In genomic region chr14:77151245-77151644, GRCh38 we compare ENCODE assay signal across 9 cellular contexts. TPM values are rescaled to one million over a fixed set of nuclear protein-coding genes. Genes with fewer than 3 reads are reported as not detected.
DNase-seq lines count a peak whose midpoint lies in the region; TF ChIP-seq lines count a peak whose summit lies in the region.
"Had no signal": no experiment of that assay in that cellular context is flagged by ENCODE, and none has a peak within 500 bp of the region (broad histone marks: within the 10 kb centered on the region; RNA-seq: fewer than 3 reads in every experiment).

No MANE protein-coding gene starts in this region.

- H3K9me3 Mint-ChIP-seq in activated naive CD4-positive, alpha-beta T cell treated with anti-CD3 and anti-CD28 coated beads for 36 hours = no peaks in the 10 kb centered on the region

- no peaks in the 10 kb centered on the region for H3K36me3 Mint-ChIP-seq in activated naive CD4-positive, alpha-beta T cell treated with anti-CD3 and anti-CD28 coated beads for 36 hours (ENCODE audit: low read depth)

- no peaks in the 10 kb centered on the region for H3K4me1 Mint-ChIP-seq in activated naive CD4-positive, alpha-beta T cell treated with anti-CD3 and anti-CD28 coated beads for 36 hours (ENCODE audit: low read depth)

- H3K9me3 ChIP-seq in sigmoid colon = no peaks in the 10 kb centered on the region
- no peaks in the 10 kb centered on the region for H3K9me3 ChIP-seq in esophagus muscularis mucosa
- H3K9me3 ChIP-seq: neutrophil had no signal

- no peak overlapping the region for H3K4me3 Mint-ChIP-seq in activated naive CD4-positive, alpha-beta T cell treated with anti-CD3 and anti-CD28 coated beads for 36 hours

- TF ChIP-seq POLR2A in sigmoid colon (IDR thresholded peaks at IDR 0.05) (no peak), esophagus muscularis mucosa (IDR thresholded peaks at IDR 0.05; ENCODE audit: low read depth) (no peak)

- peaks cover 32% of the 10 kb centered on the region for H3K27me3 Mint-ChIP-seq in activated naive CD4-positive, alpha-beta T cell treated with anti-CD3 and anti-CD28 coated beads for 36 hours (ENCODE audit: low read depth)

- H3K36me3 ChIP-seq in sigmoid colon (no peaks in the 10 kb centered on the region), esophagus muscularis mucosa (no peaks in the 10 kb centered on the region)
- H3K36me3 ChIP-seq: neutrophil had no signal

- WGBS in sigmoid colon, 2 donors = 2 to 8% methylated on average over 5 of the region's 5 CpGs
- WGBS in esophagus muscularis mucosa = 11% methylated on average over 5 of the region's 5 CpGs

- H3K27ac Mint-ChIP-seq in activated naive CD4-positive, alpha-beta T cell treated with anti-CD3 and anti-CD28 coated beads for 36 hours = no peak overlapping the region

- DNase-seq in activated naive CD4-positive, alpha-beta T cell treated with anti-CD3 and anti-CD28 coated beads for 36 hours = peak; percentile 26
- no peak for DNase-seq in activated naive CD4-positive, alpha-beta T cell treated with anti-CD3 and anti-CD28 coated beads, Interleukin-2, amount 50 U/mL, for 16 hours
- DNase-seq in NCI-H2171 (lab: John Stamatoyannopoulos, UW) (peak; percentile 53), choroid plexus epithelial cell (ENCODE audit: low read depth) (peak; percentile 28), sigmoid colon (peak; percentile 17), esophagus muscularis mucosa (ENCODE audit: extremely low spot score) (no peak)
- no peak for DNase-seq in effector CD8-positive, alpha-beta T cell (lab: John Stamatoyannopoulos, UW)
- no peak for DNase-seq in stimulated activated naive CD4-positive, alpha-beta T cell treated with Interleukin-2 at 50 U/mL for 16 hours (lab: John Stamatoyannopoulos, UW)

- H3K27me3 ChIP-seq in sigmoid colon (peaks cover 0 to 28% (median 4%) of the 10 kb centered on the region in 3 donors), esophagus muscularis mucosa (peaks cover 0 to 46% (median 2%) of the 10 kb centered on the region in 4 donors)

- CTCF ChIA-PET in activated naive CD4-positive, alpha-beta T cell treated with anti-CD3 and anti-CD28 coated beads for 36 hours (lab: Charles Lee) = interaction anchor here (0.5 to 8.1 kb wide), 19 partner anchors 8 to 446 kb away, joined by 3 to 119 read pairs (median 4); no protein-coding TSS in a partner anchor

- TF ChIP-seq EP300 in sigmoid colon (IDR thresholded peaks at IDR 0.05) (no peak), esophagus muscularis mucosa (IDR thresholded peaks at IDR 0.05) (no peak)

- H3K4me1 ChIP-seq in sigmoid colon = no peaks in the 10 kb centered on the region
- H3K4me1 ChIP-seq in esophagus muscularis mucosa = no peaks in the 10 kb centered on the region

- H3K4me3 ChIP-seq in choroid plexus epithelial cell (ENCODE audit: low read depth, low read length) = no peak overlapping the region
- H3K4me3 ChIP-seq in sigmoid colon = no peak overlapping the region
- H3K4me3 ChIP-seq in esophagus muscularis mucosa = no peak overlapping the region

- intact Hi-C loops in activated naive CD4-positive, alpha-beta T cell treated with anti-CD3 and anti-CD28 coated beads for 36 hours (cut with micrococcal nuclease) = loop anchor here (5.0 kb wide), 1 partner anchor 401 kb away; no protein-coding TSS in a partner anchor
- intact Hi-C loops in sigmoid colon (cut with DNase I) = loop anchor here (5.0 kb wide), 1 partner anchor 166 kb away; no protein-coding TSS in a partner anchor
- intact Hi-C loops in esophagus muscularis mucosa (cut with DNase I) = loop anchor here (5.0 kb wide), 1 partner anchor 166 kb away; no protein-coding TSS in a partner anchor

- H3K27ac ChIP-seq in sigmoid colon (no peak overlapping the region), esophagus muscularis mucosa (replicated peaks in 1 of 4) (no peak overlapping the region)
- H3K27ac ChIP-seq: neutrophil had no signal

- peak; percentile 74 for TF ChIP-seq CTCF in choroid plexus epithelial cell (conservative IDR thresholded peaks at IDR 0.05; ENCODE audit: low read depth, low read length)
- no peak for TF ChIP-seq CTCF in sigmoid colon (IDR thresholded peaks at IDR 0.05)
- peak in 1 of 3 experiments; percentile 23 for TF ChIP-seq CTCF in esophagus muscularis mucosa (IDR thresholded peaks at IDR 0.05)

RNA-seq across cellular contexts. Expression of gene ZDHHC22, which starts 9.7 kb away (rescaled TPM):
- total RNA-seq in activated naive CD4-positive, alpha-beta T cell treated with anti-CD3 and anti-CD28 coated beads for 36 hours = not detected
- total RNA-seq in sigmoid colon = 1 to 10 TPM in 2 of 4 donors, under 1 TPM in 2; 0.49 to 1.9 (median 1.0) TPM
- polyA plus RNA-seq in sigmoid colon = under 1 TPM in 1 of 3 donors, not detected in 2; 0.67 TPM
- under 1 TPM in 1 of 4 donors, not detected in 3; 0.13 TPM for total RNA-seq in esophagus muscularis mucosa

RNA-seq across cellular contexts. Expression of gene TMEM63C, which starts 30.4 kb away (rescaled TPM):
- total RNA-seq in activated naive CD4-positive, alpha-beta T cell treated with anti-CD3 and anti-CD28 coated beads for 36 hours = under 1 TPM; 0.31 to 0.72 TPM
- total RNA-seq in sigmoid colon (1 to 10 TPM in 3 of 4 donors, under 1 TPM in 1; 0.28 to 2.1 (median 1.2) TPM), esophagus muscularis mucosa (1 to 10 TPM in 2 of 4 donors, under 1 TPM in 2; 0.83 to 5.0 (median 1.1) TPM)
- 1 to 10 TPM; 1.8 to 6.5 (median 5.5) TPM for polyA plus RNA-seq in sigmoid colon

RNA-seq across cellular contexts. Expression of gene CIPC, which starts 53.2 kb away (rescaled TPM):
- total RNA-seq in activated naive CD4-positive, alpha-beta T cell treated with anti-CD3 and anti-CD28 coated beads for 36 hours = 1 to 10 TPM; 5.6 to 6.1 TPM
- 10 to 100 TPM; 59.7 to 96.1 (median 77.7) TPM for total RNA-seq in sigmoid colon
- polyA plus RNA-seq in sigmoid colon = 10 to 100 TPM; 14.8 to 21.0 (median 18.0) TPM
- 10 to 100 TPM; 37.1 to 63.0 (median 46.5) TPM for total RNA-seq in esophagus muscularis mucosa

Comparison
In these comparisons a context has a peak if more than half of its experiments do, and no peak if none do; other contexts are left out.
1. DNase-seq: peak in activated naive CD4-positive, alpha-beta T cell treated with anti-CD3 and anti-CD28 coated beads for 36 hours (single experiment), NCI-H2171 (single experiment), choroid plexus epithelial cell (single experiment) and sigmoid colon (single experiment); none in activated naive CD4-positive, alpha-beta T cell treated with anti-CD3 and anti-CD28 coated beads, Interleukin-2, amount 50 U/mL, for 16 hours (single experiment), effector CD8-positive, alpha-beta T cell (single experiment), esophagus muscularis mucosa (single experiment) and stimulated activated naive CD4-positive, alpha-beta T cell treated with Interleukin-2 at 50 U/mL for 16 hours (single experiment).
2. RNA of gene CIPC, which starts 53.2 kb away (total RNA-seq): 59.7 to 96.1 TPM in sigmoid colon and 37.1 to 63.0 TPM in esophagus muscularis mucosa; 5.6 to 6.1 TPM in activated naive CD4-positive, alpha-beta T cell treated with anti-CD3 and anti-CD28 coated beads for 36 hours; every median in the first group is over 4 times any median in the second.